In the genomic region with DNA sequence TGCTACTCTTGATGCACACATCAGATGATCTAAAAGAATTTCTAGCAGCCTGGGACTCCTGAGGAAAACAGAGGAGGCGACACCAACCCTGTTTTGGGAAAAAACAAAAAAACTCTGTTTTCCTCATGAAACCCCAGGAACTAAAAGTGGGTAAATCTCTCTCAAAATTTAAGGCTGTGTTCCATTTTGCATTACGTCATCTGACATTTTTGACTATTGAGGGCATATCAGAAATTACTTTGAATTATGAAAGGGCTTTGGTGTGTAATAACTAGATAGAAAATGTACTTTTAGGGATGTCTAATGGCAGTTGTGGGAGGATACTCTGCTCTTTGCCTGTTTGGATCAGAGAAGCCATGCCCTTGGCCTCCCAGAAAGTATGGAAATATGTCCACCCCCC, we compare ENCODE assay signal across 20 cellular contexts.
DNase-seq lines count a peak whose midpoint lies in the region; ATAC-seq, FAIRE-seq and TF ChIP-seq lines count a peak whose summit lies in the region.
"Had no signal": no experiment of that assay in that cellular context is flagged by ENCODE, and none has a peak within 500 bp of the region (broad histone marks: within the 10 kb centered on the region; RNA-seq: fewer than 3 reads in every experiment).

No MANE protein-coding gene starts in this region.

- H3K9me3 ChIP-seq in Karpas-422 (ENCODE audit: low read length) (no peaks in the 10 kb centered on the region), K562 (replicated peaks; ENCODE audit: control insufficient read depth, insufficient read depth, low read depth, low read length) (no peaks in the 10 kb centered on the region)
- H3K9me3 ChIP-seq: A549, Caco-2 had no signal

- CTCF ChIA-PET in K562 (lab: Yijun Ruan, JAX; ENCODE audit: low intra/inter-chr PET ratio): no interaction called here

- WGBS in K562 (ENCODE audit: insufficient coverage, low coverage, missing lambda C conversion rate): 36% methylated on average over 2 of the region's 2 CpGs

- no peaks in the 10 kb centered on the region for H3K4me1 ChIP-seq in Karpas-422 (ENCODE audit: low read length)
- no peaks in the 10 kb centered on the region; a peak in 1 of 5 replicates for H3K4me1 ChIP-seq in K562 (replicated peaks in 1 of 2; ENCODE audit: control insufficient read depth in 2 of 2, insufficient read depth in 2 of 2, low read length in 2 of 2)
- H3K4me1 ChIP-seq: A549; BLaER1 treated with 17β-estradiol and CSF1 and Interleukin-3, amounts not matched to agents 10 nM and 100 nM had no signal

- no peak for TF ChIP-seq RAD21 in K562 (CRISPR knock-in tag; conservative IDR thresholded peaks at IDR 0.05 in 1 of 2, IDR thresholded peaks at IDR 0.05 in 1 of 2)

- FAIRE-seq in K562 (lab: Jason Lieb, UNC): no peak
- FAIRE-seq: A549, D721Med, G401.6, GM12892, GM18507 had no signal

- H3K4me2 ChIP-seq in Karpas-422 (ENCODE audit: low read depth, low read length, poor library complexity, severe bottlenecking) (no peak overlapping the region), K562 (ENCODE audit: insufficient read depth, low read length) (no peak overlapping the region)
- H3K4me2 ChIP-seq: A549; BLaER1 treated with 17β-estradiol and CSF1 and Interleukin-3, amounts not matched to agents 10 nM and 100 nM had no signal

- intact Hi-C loops in K562 (cut with micrococcal nuclease): no loop called here

- H3K4me3 ChIP-seq in Karpas-422 (ENCODE audit: low read length) (no peak overlapping the region), K562 (no peak overlapping the region; the same call in 1 of the 2 replicates)
- H3K4me3 ChIP-seq: A549; BLaER1 treated with 17β-estradiol and CSF1 and Interleukin-3, amounts not matched to agents 10 nM and 100 nM had no signal

- H3K9me2 ChIP-seq in Karpas-422 (replicated peaks; ENCODE audit: insufficient read depth, low read length): no peaks in the 10 kb centered on the region

- no TSS peak for BruUV-seq in K562 (replicated peaks; lab: Mats Ljungman, UMichigan)

- H3K9ac ChIP-seq in Karpas-422 (ENCODE audit: low read length): no peak overlapping the region
- H3K9ac ChIP-seq in K562 (ENCODE audit: insufficient read depth in 1 of 2, low read depth in 2 of 2, low read length in 2 of 2): no peak overlapping the region
- H3K9ac ChIP-seq: BLaER1 treated with 17β-estradiol and CSF1 and Interleukin-3, amounts not matched to agents 10 nM and 100 nM had no signal

- no peak for ATAC-seq in K562
- ATAC-seq: A549; CD8-positive, alpha-beta T cell had no signal

- H3K36me3 ChIP-seq in Karpas-422 (ENCODE audit: insufficient read depth, low read length) (no peaks in the 10 kb centered on the region), K562 (ENCODE audit: control insufficient read depth, insufficient read depth, low read length) (no peaks in the 10 kb centered on the region)
- H3K36me3 ChIP-seq: BLaER1 treated with 17β-estradiol and CSF1 and Interleukin-3, amounts not matched to agents 10 nM and 100 nM had no signal

- H4K20me1 ChIP-seq in Karpas-422 (ENCODE audit: insufficient read depth, low read depth, low read length) (no peaks in the 10 kb centered on the region), K562 (replicated peaks; ENCODE audit: control insufficient read depth, insufficient read depth, low read length) (no peaks in the 10 kb centered on the region)
- H4K20me1 ChIP-seq: BLaER1 treated with 17β-estradiol and CSF1 and Interleukin-3, amounts not matched to agents 10 nM and 100 nM had no signal

- H2AFZ ChIP-seq in Karpas-422 (ENCODE audit: low read length): no peak overlapping the region
- H2AFZ ChIP-seq in K562 (ENCODE audit: low read depth, low read length): no peak overlapping the region

- DNase-seq in NCI-H2227 treated with DMSO at 0.1 percent for 48 hours (lab: John Stamatoyannopoulos, UW) (peak; percentile 42), NCI-H2227 (lab: John Stamatoyannopoulos, UW; ENCODE audit: unreplicated experiment) (no peak), Karpas-422 (peak; percentile 6), K562 (ENCODE audit: extremely low read depth in 1 of 4, low spot score in 3 of 4) (no peak), NCI-H2081 treated with DMSO at 0.1 percent for 48 hours (lab: John Stamatoyannopoulos, UW) (no peak)
- DNase-seq: AML-193; Caco-2; Calu3; CD4-positive, alpha-beta T cell; CD8-positive, alpha-beta T cell; DMS79 treated with DMSO at 0.1 percent for 48 hours; GF-D8 had no signal

- in situ Hi-C loops in K562 (cut with MboI): no loop called here

- no peaks in the 10 kb centered on the region for H3K79me2 ChIP-seq in Karpas-422 (ENCODE audit: low read length)
- H3K79me2 ChIP-seq in K562 (ENCODE audit: control insufficient read depth, insufficient read depth, low read length): no peaks in the 10 kb centered on the region

- POLR2A ChIA-PET in K562 (lab: Yijun Ruan, JAX): no interaction called here

- no peak for TF ChIP-seq POLR2A in K562 (conservative IDR thresholded peaks at IDR 0.05)

- no peak for TF ChIP-seq CTCF in K562 (IDR thresholded peaks at IDR 0.05 in 2 of 3, conservative IDR thresholded peaks at IDR 0.05 in 1 of 3; ENCODE audit: insufficient read depth in 2 of 3, low read depth in 1 of 3, low read length in 3 of 3)

- no peaks in the 10 kb centered on the region for H3K9me1 ChIP-seq in K562 (ENCODE audit: control insufficient read depth, insufficient read depth, low read length)

- no peak for TF ChIP-seq EP300 in K562 (IDR thresholded peaks at IDR 0.05; ENCODE audit: low read length)

- no peak overlapping the region for H3K27ac ChIP-seq in Karpas-422 (ENCODE audit: low read length)
- H3K27ac ChIP-seq in K562 (ENCODE audit: extremely low read depth, low read depth, low read length): peak overlapping the region; percentile 73; the same call in 1 of the 3 replicates
- H3K27ac ChIP-seq: 22Rv1; A549; BLaER1 treated with 17β-estradiol and CSF1 and Interleukin-3, amounts not matched to agents 10 nM and 100 nM; C4-2B had no signal

- H3K27me3 ChIP-seq in Karpas-422 (ENCODE audit: low read length) (no peaks in the 10 kb centered on the region), K562 (ENCODE audit: control insufficient read depth in 2 of 2, insufficient read depth in 2 of 2, low read length in 2 of 2) (no peaks in the 10 kb centered on the region)
- H3K27me3 ChIP-seq: BLaER1 treated with 17β-estradiol and CSF1 and Interleukin-3, amounts not matched to agents 10 nM and 100 nM had no signal

TF ChIP-seq in K562, 482 proteins besides CTCF, POLR2A, EP300 and RAD21:
- TF ChIP-seq ATF3 (IDR thresholded peaks at IDR 0.05): peak; percentile 18; the same call in 1 of the 2 replicates
- no peak for TF ChIP-seq ATF3 (CRISPR knock-in tag; conservative IDR thresholded peaks at IDR 0.05)
- TF ChIP-seq, protein P1, sequence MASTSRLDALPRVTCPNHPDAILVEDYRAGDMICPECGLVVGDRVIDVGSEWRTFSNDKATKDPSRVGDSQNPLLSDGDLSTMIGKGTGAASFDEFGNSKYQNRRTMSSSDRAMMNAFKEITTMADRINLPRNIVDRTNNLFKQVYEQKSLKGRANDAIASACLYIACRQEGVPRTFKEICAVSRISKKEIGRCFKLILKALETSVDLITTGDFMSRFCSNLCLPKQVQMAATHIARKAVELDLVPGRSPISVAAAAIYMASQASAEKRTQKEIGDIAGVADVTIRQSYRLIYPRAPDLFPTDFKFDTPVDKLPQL (IDR thresholded peaks at IDR 0.05; ENCODE audit: extremely low read depth, insufficient read length): no peak
- no peak for TF ChIP-seq LCOR (CRISPR knock-in tag; IDR thresholded peaks at IDR 0.05)
- TF ChIP-seq ATF7 (IDR thresholded peaks at IDR 0.05): peak; percentile 51; the same call in 1 of the 2 replicates
- no peak for TF ChIP-seq KLF6 (CRISPR knock-in tag; IDR thresholded peaks at IDR 0.05; ENCODE audit: borderline replicate concordance)

Comparison
In these comparisons a context has a peak if more than half of its experiments do, and no peak if none do; other contexts are left out.
1. DNase-seq: peak in NCI-H2227 treated with DMSO at 0.1 percent for 48 hours (single experiment) and Karpas-422 (single experiment); none in NCI-H2227 (single experiment), K562 (0 of 4) and NCI-H2081 treated with DMSO at 0.1 percent for 48 hours (single experiment).